29 cellular contexts compared by ENCODE assay signal in genomic region chr12:80019691-80020090, GRCh38.
"Had no signal": no experiment of that assay in that cellular context is flagged by ENCODE, and none has a peak within 500 bp of the region (broad histone marks: within the 10 kb centered on the region; RNA-seq: fewer than 3 reads in every experiment).

No MANE protein-coding gene starts in this region.

- H3K4me3 ChIP-seq: pancreas, prostate gland, right lobe of liver, sigmoid colon, suprapubic skin, testis, tibial artery, transverse colon, upper lobe of left lung, vagina had no signal

- H3K27me3 ChIP-seq: neutrophil, pancreas, right lobe of liver, sigmoid colon, suprapubic skin, testis, tibial artery, transverse colon, upper lobe of left lung, vagina had no signal

- DNase-seq: naive thymus-derived CD8-positive, alpha-beta T cell; nephron progenitor cell; nucleus accumbens; pancreas; retina; right cardiac atrium; right lobe of liver; sigmoid colon; small intestine; stimulated activated CD4-positive, alpha-beta T cell treated with anti-CD3 and anti-CD28 coated beads, Interleukin-15, amount 100 ng/mL, for 24 hours; stimulated activated CD4-positive, alpha-beta T cell treated with anti-CD3 and anti-CD28 coated beads, Interleukin-2, amount 100 ng/mL, for 24 hours; stimulated activated CD4-positive, alpha-beta T cell treated with anti-CD3 and anti-CD28 coated beads, Interleukin-2, amount 100 ng/mL, for 48 hours; stimulated activated CD4-positive, alpha-beta T cell treated with anti-CD3 and anti-CD28 coated beads, Interleukin-4, amount 100 ng/mL, for 24 hours; stimulated activated naive CD4-positive, alpha-beta T cell; stimulated activated naive CD8-positive, alpha-beta T cell treated with anti-CD3 and anti-CD28 coated beads, Interleukin-15, amount 100 ng/mL, for 72 hours; stimulated activated naive CD8-positive, alpha-beta T cell treated with anti-CD3 and anti-CD28 coated beads, Interleukin-15, Interleukin-2, amounts not matched to agents 100 U/mL and 50 U/mL, for 24 hours; substantia nigra; testis; tibial artery; transverse colon; upper lobe of left lung had no signal

- H3K4me1 ChIP-seq: pancreas, prostate gland, right lobe of liver, suprapubic skin, upper lobe of left lung, vagina had no signal

- ATAC-seq: naive thymus-derived CD8-positive, alpha-beta T cell; natural killer cell treated with Interleukin-12 subunit alpha and Interleukin-12 subunit beta and Interleukin-15 and Interleukin-18, amount 100 ng/mL, for 72 hours; pancreas; right cardiac atrium; right lobe of liver; stimulated activated memory B cell treated with anti-CD40 and anti-IgM and Interleukin-4, amounts not matched to agents 10 μg/mL and 1 μg/mL and 100 μg/mL, for 72 hours; stimulated activated naive CD8-positive, alpha-beta T cell treated with anti-CD3 and anti-CD28 coated beads, Interleukin-15, amount 100 ng/mL, for 72 hours; stimulated activated naive CD8-positive, alpha-beta T cell treated with anti-CD3 and anti-CD28 coated beads, Interleukin-15, Interleukin-2, amounts not matched to agents 100 U/mL and 50 U/mL, for 24 hours had no signal

- H3K9me3 Mint-ChIP-seq: nephron progenitor cell had no signal

- H3K4me1 Mint-ChIP-seq: nephron progenitor cell; stimulated activated memory B cell treated with anti-CD40 and anti-IgM and Interleukin-4, amounts not matched to agents 10 μg/mL and 1 μg/mL and 100 μg/mL, for 72 hours; stimulated activated naive CD8-positive, alpha-beta T cell treated with anti-CD3 and anti-CD28 coated beads, Interleukin-15, amount 100 ng/mL, for 72 hours had no signal

- H3K27ac ChIP-seq: neutrophil, pancreas, prostate gland, right lobe of liver, suprapubic skin, upper lobe of left lung, vagina had no signal

- H3K36me3 Mint-ChIP-seq: stimulated activated memory B cell treated with anti-CD40 and anti-IgM and Interleukin-4, amounts not matched to agents 10 μg/mL and 1 μg/mL and 100 μg/mL, for 72 hours had no signal

- H3K4me3 Mint-ChIP-seq: natural killer cell treated with Interleukin-12 subunit alpha and Interleukin-12 subunit beta and Interleukin-15 and Interleukin-18, amount 100 ng/mL, for 72 hours; nephron progenitor cell; neural crest cell; stimulated activated memory B cell treated with anti-CD40 and anti-IgM and Interleukin-4, amounts not matched to agents 10 μg/mL and 1 μg/mL and 100 μg/mL, for 72 hours; stimulated activated naive CD8-positive, alpha-beta T cell treated with anti-CD3 and anti-CD28 coated beads, Interleukin-15, amount 100 ng/mL, for 72 hours had no signal

- H3K36me3 ChIP-seq: neutrophil, pancreas, prostate gland, right lobe of liver, sigmoid colon, suprapubic skin, tibial artery, transverse colon, upper lobe of left lung, vagina had no signal

- H3K27ac Mint-ChIP-seq: naive thymus-derived CD8-positive, alpha-beta T cell; natural killer cell treated with Interleukin-12 subunit alpha and Interleukin-12 subunit beta and Interleukin-15 and Interleukin-18, amount 100 ng/mL, for 72 hours; nephron progenitor cell; stimulated activated memory B cell treated with anti-CD40 and anti-IgM and Interleukin-4, amounts not matched to agents 10 μg/mL and 1 μg/mL and 100 μg/mL, for 72 hours; stimulated activated naive CD8-positive, alpha-beta T cell treated with anti-CD3 and anti-CD28 coated beads, Interleukin-15, amount 100 ng/mL, for 72 hours had no signal

- H3K9me3 ChIP-seq: neutrophil, pancreas, prostate gland, right lobe of liver, sigmoid colon, suprapubic skin, testis, tibial artery, transverse colon, upper lobe of left lung, vagina had no signal

- FAIRE-seq: pancreas, small intestine, urothelium cell line had no signal
